ENCODE assay signal across 10 cellular contexts in genomic region chr5:93572773-93573626, GRCh38. TPM values are rescaled to one million over a fixed set of nuclear protein-coding genes. Genes with fewer than 3 reads are reported as not detected.
DNase-seq lines count a peak whose midpoint lies in the region; ATAC-seq and TF ChIP-seq lines count a peak whose summit lies in the region.
"Had no signal": no experiment of that assay in that cellular context is flagged by ENCODE, and none has a peak within 500 bp of the region (broad histone marks: within the 10 kb centered on the region; RNA-seq: fewer than 3 reads in every experiment).

No MANE protein-coding gene starts in this region.

- H3K23ac ChIP-seq in neuronal stem cell (ENCODE audit: low read depth, low read length, poor library complexity) = peak overlapping the region; percentile 14

- H3K4me3 ChIP-seq in fibroblast of mammary gland (ENCODE audit: control insufficient read depth, low read depth, low read length) (peak overlapping the region; percentile 26), neuronal stem cell (ENCODE audit: low read length in 2 of 2) (peak overlapping the region in 1 of 2 donors; percentile 73)
- H3K4me3 ChIP-seq: left lung had no signal

- no peaks in the 10 kb centered on the region for H3K79me1 ChIP-seq in neuronal stem cell (ENCODE audit: low read depth, low read length)

- no peak overlapping the region for H3K27ac ChIP-seq in neuronal stem cell (replicated peaks; ENCODE audit: low read length)

- DNase-seq in EH (ENCODE audit: low read depth) (peak; percentile 20), NCI-H524 treated with DMSO at 0.1 percent for 48 hours (lab: John Stamatoyannopoulos, UW) (peak; percentile 31), fibroblast of mammary gland (ENCODE audit: low read depth) (no peak), neuronal stem cell (ENCODE audit: low spot score) (no peak), NCI-H1694 treated with DMSO at 0.1 percent for 48 hours (lab: John Stamatoyannopoulos, UW) (no peak), NCI-H2196 treated with DMSO at 0.1 percent for 48 hours (lab: John Stamatoyannopoulos, UW; ENCODE audit: unreplicated experiment) (no peak)
- DNase-seq: left lung, NCI-H226 had no signal

- H2AK5ac ChIP-seq in neuronal stem cell (ENCODE audit: low read depth, low read length) = no peak overlapping the region

- H3K9ac ChIP-seq in neuronal stem cell (ENCODE audit: low read depth, low read length, poor library complexity) = peak overlapping the region; percentile 65

- H3K27me3 ChIP-seq in neuronal stem cell (ENCODE audit: control insufficient read depth in 3 of 3, insufficient read depth in 3 of 3, low read depth in 1 of 3, low read length in 3 of 3) = peaks cover 0 to 45% (median 0%) of the 10 kb centered on the region in 3 experiments

- H3K4me1 ChIP-seq in neuronal stem cell (ENCODE audit: control insufficient read depth in 2 of 2, insufficient read depth in 1 of 2, low read depth in 1 of 2, low read length in 2 of 2) = peaks cover 36 to 55% of the 10 kb centered on the region in 2 donors

- no CpG with 5 or more reads among the region's 50 CpGs for WGBS in neuronal stem cell (ENCODE audit: extremely low coverage in 2 of 2, insufficient read length in 2 of 2, insufficient replicate concordance in 1 of 2), 2 donors

- H2BK5ac ChIP-seq in neuronal stem cell (ENCODE audit: low read length) = no peak overlapping the region

- H2BK12ac ChIP-seq in neuronal stem cell (ENCODE audit: low read length) = peak overlapping the region; percentile 85

- no peak overlapping the region for H3K4ac ChIP-seq in neuronal stem cell (ENCODE audit: low read length)

- ATAC-seq in HG03175 (IDR thresholded peaks at IDR 0.05; ENCODE audit: unreplicated experiment) (no peak), GM19351 (IDR thresholded peaks at IDR 0.05; ENCODE audit: unreplicated experiment) (no peak)

- no peak for TF ChIP-seq CTCF in fibroblast of mammary gland (conservative IDR thresholded peaks at IDR 0.05; ENCODE audit: control insufficient read depth, insufficient read depth, low read depth, low read length)

- no peak overlapping the region for H2BK120ac ChIP-seq in neuronal stem cell (ENCODE audit: low read depth, low read length)

- H2BK15ac ChIP-seq in neuronal stem cell (ENCODE audit: low read length) = peak overlapping the region; percentile 34

- peaks cover 0 to 43% of the 10 kb centered on the region in 2 donors for H3K9me3 ChIP-seq in neuronal stem cell (replicated peaks in 1 of 2; ENCODE audit: control insufficient read depth in 2 of 2, insufficient read depth in 1 of 2, low read depth in 1 of 2, low read length in 2 of 2)
- H3K9me3 ChIP-seq: left lung had no signal

- H3K36me3 ChIP-seq in neuronal stem cell (replicated peaks in 1 of 2; ENCODE audit: control insufficient read depth in 2 of 2, insufficient read depth in 2 of 2, low read length in 2 of 2) = peaks cover 0 to 64% of the 10 kb centered on the region in 2 donors
- H3K36me3 ChIP-seq: left lung had no signal

- H4K8ac ChIP-seq in neuronal stem cell (ENCODE audit: low read depth, low read length) = no peak overlapping the region

- no peak overlapping the region for H4K91ac ChIP-seq in neuronal stem cell (ENCODE audit: low read depth, low read length, poor library complexity)

- H3K4me2 ChIP-seq in neuronal stem cell (ENCODE audit: insufficient read depth, low read length, poor library complexity, severe bottlenecking) = peak overlapping the region; percentile 94

- H3K14ac ChIP-seq in neuronal stem cell (ENCODE audit: low read length) = no peak overlapping the region

- peak overlapping the region; percentile 86 for H3K18ac ChIP-seq in neuronal stem cell (ENCODE audit: low read length)

- H2AFZ ChIP-seq in neuronal stem cell (ENCODE audit: low read length) = no peak overlapping the region

RNA-seq across cellular contexts. Expression of gene NR2F1-AS1, which starts 8.0 kb away (rescaled TPM):
- 12.0 TPM for polyA plus RNA-seq in neuronal stem cell (2013, experiment 1 of 2)
- 12.9 TPM for polyA plus RNA-seq in neuronal stem cell (2013, experiment 2 of 2)

RNA-seq across cellular contexts. Expression of gene NR2F1, which starts 10.0 kb away (rescaled TPM):
- polyA plus RNA-seq in neuronal stem cell (2013, experiment 1 of 2) = 63.6 TPM
- 66.2 TPM for polyA plus RNA-seq in neuronal stem cell (2013, experiment 2 of 2)

Comparison
In these comparisons a context has a peak if more than half of its experiments do, and no peak if none do; other contexts are left out.
1. DNase-seq: peak in EH (single experiment) and NCI-H524 treated with DMSO at 0.1 percent for 48 hours (single experiment); none in fibroblast of mammary gland (single experiment), neuronal stem cell (single experiment), NCI-H1694 treated with DMSO at 0.1 percent for 48 hours (single experiment) and NCI-H2196 treated with DMSO at 0.1 percent for 48 hours (single experiment).